Comparison of ENCODE assay signal across 27 cellular contexts in genomic region chr2:238383135-238383534, GRCh38.
"Had no signal": no experiment of that assay in that cellular context is flagged by ENCODE, and none has a peak within 500 bp of the region (broad histone marks: within the 10 kb centered on the region; RNA-seq: fewer than 3 reads in every experiment).

No MANE protein-coding gene starts in this region.

- H3K36me3 ChIP-seq: ascending aorta, cardiac muscle cell, SJCRH30 had no signal

- H3K27ac ChIP-seq: ascending aorta, cardiac muscle cell, SJCRH30, SK-N-MC had no signal

- H3K27me3 Mint-ChIP-seq: activated CD4-positive, alpha-beta T cell treated with anti-CD3 and anti-CD28 coated beads, Interleukin-2, amount 10 ng/mL, durations not matched to agents 24 days and 14 days; activated CD8-positive, alpha-beta T cell treated with anti-CD3 and anti-CD28 coated beads for 36 hours; activated naive CD8-positive, alpha-beta T cell treated with anti-CD3 and anti-CD28 coated beads for 36 hours; activated T-helper 17 cell treated with anti-CD3 and anti-CD28 coated beads, Interleukin-2, amount 50 U/mL, for 72 hours; central memory CD8-positive, alpha-beta T cell had no signal

- H3K27ac Mint-ChIP-seq: activated CD4-positive, alpha-beta T cell treated with anti-CD3 and anti-CD28 coated beads, Interleukin-2, amount 10 ng/mL, durations not matched to agents 24 days and 14 days; activated CD8-positive, alpha-beta T cell treated with anti-CD3 and anti-CD28 coated beads for 36 hours; activated naive CD8-positive, alpha-beta T cell treated with anti-CD3 and anti-CD28 coated beads for 36 hours; activated T-cell treated with anti-CD3 and anti-CD28 coated beads, Interleukin-2, amount 50 U/mL, for 72 hours; activated T-helper 17 cell treated with anti-CD3 and anti-CD28 coated beads, Interleukin-2, amount 50 U/mL, for 72 hours; T-helper 2 cell treated with Interferon-gamma antibody and Interleukin-4, amounts not matched to agents 5 μg/mL and 100 μg/mL, for 36 hours had no signal

- H3K4me3 ChIP-seq: ascending aorta, cardiac muscle cell, MG63, SJCRH30, SK-N-MC had no signal

- H3K9me3 ChIP-seq: ascending aorta, MG63, SJCRH30 had no signal

- H3K27me3 ChIP-seq: ascending aorta, cardiac muscle cell, MG63, SJCRH30 had no signal

- H3K4me3 Mint-ChIP-seq: activated CD4-positive, alpha-beta T cell treated with anti-CD3 and anti-CD28 coated beads, Interleukin-2, amount 10 ng/mL, durations not matched to agents 24 days and 14 days; activated CD8-positive, alpha-beta T cell treated with anti-CD3 and anti-CD28 coated beads for 36 hours; activated naive CD8-positive, alpha-beta T cell treated with anti-CD3 and anti-CD28 coated beads for 36 hours; activated T-cell treated with anti-CD3 and anti-CD28 coated beads, Interleukin-2, amount 50 U/mL, for 72 hours; activated T-helper 17 cell treated with anti-CD3 and anti-CD28 coated beads, Interleukin-2, amount 50 U/mL, for 72 hours; central memory CD8-positive, alpha-beta T cell; T-helper 2 cell treated with Interferon-gamma antibody and Interleukin-4, amounts not matched to agents 5 μg/mL and 100 μg/mL, for 36 hours had no signal

- DNase-seq: activated CD4-positive, alpha-beta T cell treated with anti-CD3 and anti-CD28 coated beads, Interleukin-2, amount 10 ng/mL, durations not matched to agents 24 days and 14 days; activated CD4-positive, alpha-beta T cell treated with anti-CD3 and anti-CD28 coated beads, Interleukin-2, amount 50 U/mL, for 4 hours; activated CD8-positive, alpha-beta T cell treated with anti-CD3 and anti-CD28 coated beads for 36 hours; activated effector memory CD4-positive, alpha-beta T cell treated with anti-CD3 and anti-CD28 coated beads, Interleukin-2, amount 50 U/mL, for 16 hours; activated naive CD4-positive, alpha-beta T cell; activated naive CD4-positive, alpha-beta T cell treated with anti-CD3 and anti-CD28 coated beads, Interleukin-2, amount 50 U/mL, for 16 hours; activated naive CD8-positive, alpha-beta T cell treated with anti-CD3 and anti-CD28 coated beads for 36 hours; activated T-cell treated with anti-CD3 and anti-CD28 coated beads, Interleukin-2, amount 50 U/mL, for 1 hour; activated T-cell treated with anti-CD3 and anti-CD28 coated beads, Interleukin-2, amount 50 U/mL, for 72 hours; amygdala; MG63; NCI-H1048; NCI-H1436 treated with DMSO at 0.1 percent for 48 hours; NCI-H1694 treated with DMSO at 0.1 percent for 48 hours; NCI-H2029; NCI-H345; NCI-H524 treated with DMSO at 0.1 percent for 48 hours; SHP77; SJCRH30 had no signal

- H3K9me3 Mint-ChIP-seq: activated CD4-positive, alpha-beta T cell treated with anti-CD3 and anti-CD28 coated beads, Interleukin-2, amount 10 ng/mL, durations not matched to agents 24 days and 14 days; activated CD8-positive, alpha-beta T cell treated with anti-CD3 and anti-CD28 coated beads for 36 hours; activated naive CD8-positive, alpha-beta T cell treated with anti-CD3 and anti-CD28 coated beads for 36 hours; activated T-cell treated with anti-CD3 and anti-CD28 coated beads, Interleukin-2, amount 50 U/mL, for 72 hours; activated T-helper 17 cell treated with anti-CD3 and anti-CD28 coated beads, Interleukin-2, amount 50 U/mL, for 72 hours; central memory CD8-positive, alpha-beta T cell; T-helper 2 cell treated with Interferon-gamma antibody and Interleukin-4, amounts not matched to agents 5 μg/mL and 100 μg/mL, for 36 hours had no signal

- ATAC-seq: activated CD8-positive, alpha-beta T cell treated with anti-CD3 and anti-CD28 coated beads for 36 hours; activated T-cell treated with anti-CD3 and anti-CD28 coated beads, Interleukin-2, amount 50 U/mL, for 72 hours; activated T-helper 17 cell treated with anti-CD3 and anti-CD28 coated beads, Interleukin-2, amount 50 U/mL, for 72 hours; Panc1 had no signal

- FAIRE-seq: TTC549 had no signal
